12 cellular contexts compared by ENCODE assay signal in genomic region chr6:104887350-104887749, GRCh38. TPM values are rescaled to one million over a fixed set of nuclear protein-coding genes. Genes with fewer than 3 reads are reported as not detected.
DNase-seq lines count a peak whose midpoint lies in the region; ATAC-seq, FAIRE-seq and TF ChIP-seq lines count a peak whose summit lies in the region.
"Had no signal": no experiment of that assay in that cellular context is flagged by ENCODE, and none has a peak within 500 bp of the region (broad histone marks: within the 10 kb centered on the region; RNA-seq: fewer than 3 reads in every experiment).

No MANE protein-coding gene starts in this region.

- FAIRE-seq in small intestine (lab: Jason Lieb, UNC): no peak

- TF ChIP-seq CTCF in fibroblast of lung (conservative IDR thresholded peaks at IDR 0.05 in 1 of 2, IDR thresholded peaks at IDR 0.05 in 1 of 2; ENCODE audit: low read depth in 1 of 2, low read length in 2 of 2): no peak

- intact Hi-C loops in activated CD4-positive, alpha-beta T cell treated with anti-CD3 and anti-CD28 coated beads for 36 hours (cut with DNase I, micrococcal nuclease): no loop called here
- intact Hi-C loops in aorta (cut with DNase I): no loop called here

- no peaks in the 10 kb centered on the region for H4K20me1 ChIP-seq in fibroblast of lung (ENCODE audit: control insufficient read depth, extremely low read depth, insufficient read depth, low read length)

- no peaks in the 10 kb centered on the region for H3K9me3 Mint-ChIP-seq in activated CD4-positive, alpha-beta T cell treated with anti-CD3 and anti-CD28 coated beads for 36 hours (ENCODE audit: low read depth)

- H3K27ac ChIP-seq in fibroblast of lung (ENCODE audit: insufficient read depth, low read length) (no peak overlapping the region), small intestine (ENCODE audit: low read depth in 1 of 2, low read length in 1 of 2) (no peak overlapping the region), aorta (ENCODE audit: low read depth in 1 of 2, low read length in 2 of 2) (no peak overlapping the region)
- H3K27ac ChIP-seq: spleen had no signal

- 58 to 61% (median 61%) methylated on average over 7 of the region's 7 CpGs for WGBS in small intestine, 3 donors
- WGBS in aorta, 2 donors: 49 to 51% methylated on average over 7 of the region's 7 CpGs

- H3K36me3 Mint-ChIP-seq in activated CD4-positive, alpha-beta T cell treated with anti-CD3 and anti-CD28 coated beads for 36 hours (ENCODE audit: low read depth): no peaks in the 10 kb centered on the region

- no peak overlapping the region for H3K4me2 ChIP-seq in fibroblast of lung (ENCODE audit: extremely low read depth, insufficient read depth, low read length)

- CTCF ChIA-PET in activated CD4-positive, alpha-beta T cell treated with anti-CD3 and anti-CD28 coated beads for 36 hours (lab: Charles Lee): no interaction called here

- ATAC-seq in activated CD4-positive, alpha-beta T cell treated with anti-CD3 and anti-CD28 coated beads for 36 hours: no peak
- ATAC-seq in HG02642 (IDR thresholded peaks at IDR 0.05; ENCODE audit: poor library complexity, unreplicated experiment): no peak
- ATAC-seq in aorta (ENCODE audit: low FRiP score): no peak

- no peak overlapping the region for H3K4me3 Mint-ChIP-seq in activated CD4-positive, alpha-beta T cell treated with anti-CD3 and anti-CD28 coated beads for 36 hours
- H3K4me3 Mint-ChIP-seq: activated B cell treated with CpG ODN at 0.5 μM for 24 hours had no signal

- H3K27ac Mint-ChIP-seq in activated CD4-positive, alpha-beta T cell treated with anti-CD3 and anti-CD28 coated beads for 36 hours: no peak overlapping the region
- H3K27ac Mint-ChIP-seq: activated B cell treated with CpG ODN at 0.5 μM for 24 hours had no signal

- no peaks in the 10 kb centered on the region for H3K27me3 ChIP-seq in fibroblast of lung (ENCODE audit: control insufficient read depth, insufficient read depth, low read length)
- H3K27me3 ChIP-seq in small intestine (ENCODE audit: control insufficient read depth in 2 of 2, insufficient read depth in 2 of 2, low read length in 2 of 2): peaks cover 0 to 7% of the 10 kb centered on the region in 2 donors
- peaks cover 0 to 1% of the 10 kb centered on the region in 2 donors for H3K27me3 ChIP-seq in aorta (ENCODE audit: control insufficient read depth in 1 of 2, insufficient read depth in 2 of 2, low read length in 1 of 2)

- H3K4me1 Mint-ChIP-seq in activated CD4-positive, alpha-beta T cell treated with anti-CD3 and anti-CD28 coated beads for 36 hours: peaks cover 5% of the 10 kb centered on the region
- H3K4me1 Mint-ChIP-seq: activated B cell treated with CpG ODN at 0.5 μM for 24 hours had no signal

- DNase-seq in activated CD4-positive, alpha-beta T cell treated with anti-CD3 and anti-CD28 coated beads for 36 hours: peak; percentile 6
- no peak for DNase-seq in activated CD4-positive, alpha-beta T cell treated with anti-CD3 and anti-CD28 coated beads, Interleukin-2, amount 50 U/mL, for 4 hours
- DNase-seq in RPMI8226: peak; percentile 8
- peak; percentile 29 to 43 for DNase-seq in fibroblast of lung (ENCODE audit: low read depth in 2 of 2)
- peak; percentile 31 for DNase-seq in small intestine
- no peak for DNase-seq in globus pallidus (ENCODE audit: low spot score)
- DNase-seq in aorta: no peak
- DNase-seq: activated B cell treated with CpG ODN at 0.5 μM for 24 hours; central memory CD4-positive, alpha-beta T cell; kidney glomerular epithelial cell; spleen had no signal

- H3K4me3 ChIP-seq in fibroblast of lung (replicated peaks in 1 of 4; ENCODE audit: control extremely low read depth in 1 of 4, insufficient read depth in 1 of 4, low read depth in 3 of 4, low read length in 4 of 4) (no peak overlapping the region), small intestine (ENCODE audit: low read depth in 1 of 2, low read length in 2 of 2) (no peak overlapping the region), aorta (ENCODE audit: low read length in 2 of 2) (no peak overlapping the region)
- H3K4me3 ChIP-seq: spleen had no signal

- H2AFZ ChIP-seq in fibroblast of lung (ENCODE audit: low read length): no peak overlapping the region

- H3K9ac ChIP-seq in fibroblast of lung (ENCODE audit: insufficient read depth, low read length): no peak overlapping the region

- no peaks in the 10 kb centered on the region for H3K36me3 ChIP-seq in fibroblast of lung (ENCODE audit: control insufficient read depth, insufficient read depth, low read length)
- H3K36me3 ChIP-seq in small intestine (ENCODE audit: control insufficient read depth in 2 of 2, insufficient read depth in 2 of 2, low read length in 2 of 2): no peaks in the 10 kb centered on the region
- no peaks in the 10 kb centered on the region for H3K36me3 ChIP-seq in aorta (ENCODE audit: control insufficient read depth in 1 of 2, insufficient read depth in 2 of 2, low read length in 1 of 2)
- H3K36me3 ChIP-seq: spleen had no signal

- no peaks in the 10 kb centered on the region for H3K4me1 ChIP-seq in fibroblast of lung (ENCODE audit: control insufficient read depth, extremely low read depth, insufficient read depth, low read length)
- no peaks in the 10 kb centered on the region for H3K4me1 ChIP-seq in small intestine (ENCODE audit: control insufficient read depth in 2 of 2, insufficient read depth in 1 of 2, low read depth in 1 of 2, low read length in 1 of 2)
- no peaks in the 10 kb centered on the region for H3K4me1 ChIP-seq in aorta (ENCODE audit: control insufficient read depth in 1 of 2, insufficient read depth in 2 of 2, low read length in 2 of 2)
- H3K4me1 ChIP-seq: spleen had no signal

- H3K27me3 Mint-ChIP-seq in activated CD4-positive, alpha-beta T cell treated with anti-CD3 and anti-CD28 coated beads for 36 hours: peaks cover 12% of the 10 kb centered on the region

- POLR2A ChIA-PET in activated CD4-positive, alpha-beta T cell treated with anti-CD3 and anti-CD28 coated beads for 36 hours (lab: Charles Lee): no interaction called here

- H3K9me3 ChIP-seq in fibroblast of lung (ENCODE audit: control insufficient read depth, insufficient read depth, low read depth, low read length) (no peaks in the 10 kb centered on the region), small intestine (ENCODE audit: control insufficient read depth, low read depth) (no peaks in the 10 kb centered on the region), aorta (ENCODE audit: control insufficient read depth, low read length) (peaks cover 13% of the 10 kb centered on the region)

- no peaks in the 10 kb centered on the region for H3K79me2 ChIP-seq in fibroblast of lung (ENCODE audit: control insufficient read depth, insufficient read depth, low read length)

RNA-seq across cellular contexts. Expression of gene HACE1, which starts 27.6 kb away (rescaled TPM):
- 10 to 100 TPM; 12.1 to 15.7 TPM for total RNA-seq in activated CD4-positive, alpha-beta T cell treated with anti-CD3 and anti-CD28 coated beads for 36 hours
- total RNA-seq in fibroblast of lung (18.7 and 26.3 TPM in 2 replicates), aorta (10 to 100 TPM; 17.3 to 24.0 TPM)
- polyA plus RNA-seq in fibroblast of lung (9.0 and 10.8 TPM in 2 replicates), small intestine (1 to 10 TPM; 4.0 to 7.6 (median 4.9) TPM), aorta (1 to 10 TPM; 7.8 to 8.8 TPM)
- 6.0 and 6.1 TPM in 2 replicates for polyA plus RNA-seq in fibroblast of lung (2012)
- polyA minus RNA-seq in fibroblast of lung (ENCODE audit: low replicate concordance): 1.1 and 7.6 TPM in 2 replicates

Comparison
In these comparisons a context has a peak if more than half of its experiments do, and no peak if none do; other contexts are left out.
1. DNase-seq: peak in activated CD4-positive, alpha-beta T cell treated with anti-CD3 and anti-CD28 coated beads for 36 hours (single experiment), RPMI8226 (single experiment), fibroblast of lung (2 of 2) and small intestine (single experiment); none in activated CD4-positive, alpha-beta T cell treated with anti-CD3 and anti-CD28 coated beads, Interleukin-2, amount 50 U/mL, for 4 hours (0 of 2), globus pallidus (single experiment) and aorta (0 of 2).